Comparison of ENCODE assay signal across 8 cellular contexts in genomic region chrX:154458116-154458953, GRCh38. TPM values are rescaled to one million over a fixed set of nuclear protein-coding genes. Genes with fewer than 3 reads are reported as not detected.
DNase-seq lines count a peak whose midpoint lies in the region; ATAC-seq and TF ChIP-seq lines count a peak whose summit lies in the region.

PLXNA3 (plus strand) TSS chrX:154458281; CDS start chrX:154460184, 1,903 bp downstream.

- peak within 1 kb of the TSS; percentile 58; the same call in 1 of the 2 replicates for H2AFZ ChIP-seq in GM23248

- H3K4me3 Mint-ChIP-seq in naive thymus-derived CD4-positive, alpha-beta T cell = peak within 1 kb of the TSS; percentile 79 to 97 (median 94)

- peak; percentile 66 for DNase-seq in GM23248
- peak; percentile 52 for DNase-seq in NCI-H1105 treated with DMSO at 0.1 percent for 48 hours (lab: John Stamatoyannopoulos, UW)
- peak; percentile 34 for DNase-seq in activated T-cell treated with anti-CD3 and anti-CD28 coated beads for 24 hours (ENCODE audit: low read depth)
- no peak for DNase-seq in esophagus squamous epithelium (lab: John Stamatoyannopoulos, UW)
- DNase-seq in naive thymus-derived CD4-positive, alpha-beta T cell = peak; percentile 40 to 74 (median 68)
- DNase-seq in NCI-H226 = no peak

- peaks cover 0 to 7% (median 0%) of the 10 kb centered on the region in 5 donors for H3K36me3 Mint-ChIP-seq in naive thymus-derived CD4-positive, alpha-beta T cell

- no peaks in the 10 kb centered on the region; the same call in 1 of the 2 replicates for H3K4me1 ChIP-seq in ES-I3 (ENCODE audit: insufficient read depth, low read length)
- no peaks in the 10 kb centered on the region for H3K4me1 ChIP-seq in GM23248 (ENCODE audit: insufficient read depth)
- peaks cover 5 to 31% (median 7%) of the 10 kb centered on the region in 3 donors for H3K4me1 ChIP-seq in esophagus squamous epithelium
- H3K4me1 ChIP-seq in naive thymus-derived CD4-positive, alpha-beta T cell (ENCODE audit: control insufficient read depth in 2 of 2, insufficient read depth in 2 of 2, low read length in 2 of 2) = peaks cover 0 to 3% of the 10 kb centered on the region in 2 donors
- peaks cover 0 to 20% (median 12%) of the 10 kb centered on the region in 5 donors for H3K4me1 ChIP-seq in subcutaneous abdominal adipose tissue (ENCODE audit: control insufficient read depth in 5 of 5, insufficient read depth in 5 of 5, low read length in 5 of 5)

- H4K20me1 ChIP-seq in GM23248 (ENCODE audit: insufficient read depth) = no peaks in the 10 kb centered on the region

- CTCF ChIA-PET in naive thymus-derived CD4-positive, alpha-beta T cell (lab: Charles Lee) = no interaction called here

- ATAC-seq in naive thymus-derived CD4-positive, alpha-beta T cell = peak; percentile 90

- H3K27ac Mint-ChIP-seq in naive thymus-derived CD4-positive, alpha-beta T cell = peak within 1 kb of the TSS; percentile 86 to 98 (median 94)

- no peaks in the 10 kb centered on the region for H3K36me3 ChIP-seq in ES-I3 (ENCODE audit: insufficient read depth, low read length)
- H3K36me3 ChIP-seq in GM23248 (ENCODE audit: low read depth) = no peaks in the 10 kb centered on the region
- peaks cover 0 to 6% (median 0%) of the 10 kb centered on the region in 3 donors for H3K36me3 ChIP-seq in esophagus squamous epithelium
- peaks cover 0 to 11% (median 0%) of the 10 kb centered on the region in 3 experiments for H3K36me3 ChIP-seq in naive thymus-derived CD4-positive, alpha-beta T cell (ENCODE audit: control insufficient read depth in 2 of 3, insufficient read depth in 3 of 3, low read length in 3 of 3)
- H3K36me3 ChIP-seq in subcutaneous abdominal adipose tissue (ENCODE audit: control insufficient read depth in 5 of 5, insufficient read depth in 5 of 5, low read length in 5 of 5) = peaks cover 0 to 25% (median 14%) of the 10 kb centered on the region in 5 donors

- 0 to 3% methylated on average over 3 to 6 of the region's 88 CpGs for WGBS in GM23248 (ENCODE audit: low coverage in 1 of 2, low lambda C conversion rate in 2 of 2, missing lambda C conversion rate in 2 of 2), 2 experiments
- 32% methylated on average over 4 of the region's 88 CpGs; no CpG with 5 or more reads in 1 of the 2 donors for WGBS in esophagus squamous epithelium, 2 donors

- H3K4me2 ChIP-seq in GM23248 (ENCODE audit: unreplicated experiment) = peak within 1 kb of the TSS; percentile 78

- no peaks in the 10 kb centered on the region for H3K9me3 ChIP-seq in ES-I3 (ENCODE audit: control insufficient read depth, insufficient read depth, low read length)
- no peaks in the 10 kb centered on the region for H3K9me3 ChIP-seq in GM23248 (ENCODE audit: low read depth)
- H3K9me3 ChIP-seq in esophagus squamous epithelium = no peaks in the 10 kb centered on the region
- H3K9me3 ChIP-seq in naive thymus-derived CD4-positive, alpha-beta T cell (ENCODE audit: control insufficient read depth in 2 of 3, low read length in 3 of 3) = no peaks in the 10 kb centered on the region
- no peaks in the 10 kb centered on the region for H3K9me3 ChIP-seq in subcutaneous abdominal adipose tissue (ENCODE audit: control insufficient read depth in 5 of 5, low read length in 5 of 5)

- peak within 1 kb of the TSS; percentile 45; the same call in 1 of the 2 replicates for H3K9ac ChIP-seq in ES-I3 (ENCODE audit: low read depth, low read length)
- H3K9ac ChIP-seq in GM23248 = peak within 1 kb of the TSS; percentile 90
- peak within 1 kb of the TSS in 4 of 5 donors; percentile 54 to 73 (median 60) for H3K9ac ChIP-seq in subcutaneous abdominal adipose tissue (ENCODE audit: low read length in 5 of 5)

- peaks cover 0 to 4% (median 0%) of the 10 kb centered on the region in 11 donors for H3K9me3 Mint-ChIP-seq in naive thymus-derived CD4-positive, alpha-beta T cell

- peak within 1 kb of the TSS; percentile 90 for H3K4me3 ChIP-seq in GM23248
- H3K4me3 ChIP-seq in esophagus squamous epithelium = peak within 1 kb of the TSS; percentile 48 to 74 (median 56)
- peak within 1 kb of the TSS; percentile 45 for H3K4me3 ChIP-seq in naive thymus-derived CD4-positive, alpha-beta T cell (ENCODE audit: low read length)
- peak within 1 kb of the TSS; percentile 59 to 74 (median 66) for H3K4me3 ChIP-seq in subcutaneous abdominal adipose tissue (ENCODE audit: low read depth in 1 of 5, low read length in 5 of 5)

- POLR2A ChIA-PET in naive thymus-derived CD4-positive, alpha-beta T cell (lab: Charles Lee) = interaction anchor here (0.7 to 6.2 kb wide), 11 partner anchors 19 to 69 kb away, joined by 3 to 31 read pairs (median 4); partner anchors contain the start of genes ATP6AP1, FAM3A, LAGE3 and RPL10

- H3F3A ChIP-seq in GM23248 (ENCODE audit: insufficient read depth) = no peaks in the 10 kb centered on the region

- in situ Hi-C loops in GM23248 (cut with MboI) = no loop called here

- TF ChIP-seq CTCF in esophagus squamous epithelium (IDR thresholded peaks at IDR 0.05) = no peak

- intact Hi-C loops in esophagus squamous epithelium (cut with DNase I) = no loop called here
- intact Hi-C loops in naive thymus-derived CD4-positive, alpha-beta T cell (cut with micrococcal nuclease) = loop anchor here in 1 of 2 donors (1.0 to 2.0 kb wide), 3 partner anchors 21 to 46 kb away; partner anchors contain the start of genes GDI1 and LAGE3

- no peaks in the 10 kb centered on the region for H3K9me2 ChIP-seq in GM23248 (ENCODE audit: insufficient read depth)

- peaks cover 4 to 16% (median 9%) of the 10 kb centered on the region in 7 donors for H3K4me1 Mint-ChIP-seq in naive thymus-derived CD4-positive, alpha-beta T cell

- peaks cover 50% of the 10 kb centered on the region for H3K79me2 ChIP-seq in GM23248 (ENCODE audit: insufficient read depth)

- TF ChIP-seq POLR2A in esophagus squamous epithelium (IDR thresholded peaks at IDR 0.05) = peak in 2 of 4 donors; percentile 51 to 62

- H3K27me3 ChIP-seq in GM23248 (replicated peaks; ENCODE audit: insufficient read depth) (no peaks in the 10 kb centered on the region), esophagus squamous epithelium (no peaks in the 10 kb centered on the region), subcutaneous abdominal adipose tissue (ENCODE audit: control insufficient read depth in 5 of 5, insufficient read depth in 4 of 5, low read length in 5 of 5) (peaks cover 0 to 6% (median 0%) of the 10 kb centered on the region in 5 donors)
- no peaks in the 10 kb centered on the region for H3K27me3 ChIP-seq in naive thymus-derived CD4-positive, alpha-beta T cell (ENCODE audit: control insufficient read depth in 2 of 2, insufficient read depth in 2 of 2, low read length in 2 of 2)

- H3K27ac ChIP-seq in GM23248 (peak within 1 kb of the TSS; percentile 79), esophagus squamous epithelium (peak within 1 kb of the TSS; percentile 58 to 85 (median 80)), subcutaneous abdominal adipose tissue (ENCODE audit: low read depth, low read length) (no peak within 1 kb of the TSS)
- H3K27ac ChIP-seq in naive thymus-derived CD4-positive, alpha-beta T cell (ENCODE audit: low read depth, low read length) = peak within 1 kb of the TSS; percentile 70

- no peaks in the 10 kb centered on the region for H3K27me3 Mint-ChIP-seq in naive thymus-derived CD4-positive, alpha-beta T cell

RNA-seq across cellular contexts. Expression of gene PLXNA3, which starts in this region (rescaled TPM):
- total RNA-seq in GM23248 (2014; rRNA removed; shearing (Covaris generic)) = 25.9 and 30.7 TPM in 2 replicates
- 26.7 and 35.1 TPM in 2 replicates for polyA plus RNA-seq in GM23248 (2016; fragmentation: Nextera tagmentation; extraction: Ambion mirVana)
- total RNA-seq in esophagus squamous epithelium = 1 to 10 TPM; 4.4 to 5.9 (median 5.4) TPM
- 10 to 100 TPM; 32.9 to 45.7 (median 43.3) TPM for total RNA-seq in naive thymus-derived CD4-positive, alpha-beta T cell
- 1 to 10 TPM in 1 of 2 donors, under 1 TPM in 1; 0.93 to 1.2 TPM for polyA plus RNA-seq in naive thymus-derived CD4-positive, alpha-beta T cell

Comparison
In these comparisons a context has a peak if more than half of its experiments do, and no peak if none do; other contexts are left out.
1. RNA of gene PLXNA3 (polyA plus RNA-seq): 26.7 to 35.1 TPM in GM23248; 0.93 to 1.2 TPM in naive thymus-derived CD4-positive, alpha-beta T cell; every median in the first group is over 10 times any median in the second.
2. DNase-seq: peak in GM23248 (single experiment), NCI-H1105 treated with DMSO at 0.1 percent for 48 hours (single experiment), activated T-cell treated with anti-CD3 and anti-CD28 coated beads for 24 hours (single experiment) and naive thymus-derived CD4-positive, alpha-beta T cell (9 of 9); none in esophagus squamous epithelium (single experiment) and NCI-H226 (single experiment).
3. Peak in every context shown above with its lines, with median percentiles within 50 percentile points of each other: H3K9ac ChIP-seq and H3K4me3 ChIP-seq.